2 cellular contexts compared by ENCODE assay signal in the genomic region with DNA sequence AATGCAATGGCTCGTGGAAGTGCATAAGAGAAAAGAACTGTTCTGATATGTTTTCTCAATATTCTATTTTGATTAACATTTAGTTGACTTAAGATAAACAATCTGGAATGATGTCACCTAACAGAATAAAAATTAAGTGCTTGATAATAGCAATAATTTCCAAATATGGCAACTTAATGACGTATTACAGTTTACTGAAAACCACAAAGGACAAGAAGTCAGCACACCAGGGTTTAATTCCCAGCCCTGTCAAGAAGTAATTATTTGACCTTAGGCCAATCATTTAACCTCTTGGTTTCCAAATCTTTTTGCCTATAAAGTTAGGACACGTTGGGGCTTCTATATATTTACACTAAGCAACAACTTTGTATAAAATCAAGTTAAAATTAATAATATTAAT.
A peak's percentile ranks its signal among the peaks of the same experiment; 100 is the strongest.
TF ChIP-seq lines count a peak whose summit lies in the region.

No MANE protein-coding gene starts in this region.

TF ChIP-seq in IMR-90, 13 proteins besides CTCF, POLR2A, EP300 and RAD21:
- TF ChIP-seq RCOR1 (IDR thresholded peaks at IDR 0.05; ENCODE audit: insufficient replicate concordance, low read length): no peak
- no peak for TF ChIP-seq BHLHE40 (IDR thresholded peaks at IDR 0.05; ENCODE audit: low read depth, low read length)
- TF ChIP-seq RFX5 (IDR thresholded peaks at IDR 0.05; ENCODE audit: low read depth, low read length): no peak
- no peak for TF ChIP-seq SMC3 (IDR thresholded peaks at IDR 0.05; ENCODE audit: low read depth, low read length)
- no peak for TF ChIP-seq MXI1 (IDR thresholded peaks at IDR 0.05; ENCODE audit: borderline replicate concordance, low read depth, low read length)
- TF ChIP-seq CHD1 (IDR thresholded peaks at IDR 0.05; ENCODE audit: low read depth, low read length): no peak
- no peak for TF ChIP-seq USF2 (IDR thresholded peaks at IDR 0.05; ENCODE audit: low read depth, low read length)
- no peak for TF ChIP-seq MAFK (IDR thresholded peaks at IDR 0.05; ENCODE audit: low read depth, low read length)

TF ChIP-seq in K562, 482 proteins besides CTCF, POLR2A, EP300 and RAD21:
- TF ChIP-seq HDGF (IDR thresholded peaks at IDR 0.05) (no peak), SRF (CRISPR knock-in tag; IDR thresholded peaks at IDR 0.05) (peak in 1 of 2 experiments; percentile 65; a peak in 1 of 4 replicates), ATF7 (IDR thresholded peaks at IDR 0.05) (peak; percentile 36; the same call in 1 of the 2 replicates), FOXA3 (CRISPR knock-in tag; conservative IDR thresholded peaks at IDR 0.05 in 1 of 2, IDR thresholded peaks at IDR 0.05 in 1 of 2) (no peak), CBFA2T3 (IDR thresholded peaks at IDR 0.05) (0 out of 2 replicates have a peak, but pooled peaks have one; percentile 18), NCOA2 (IDR thresholded peaks at IDR 0.05; ENCODE audit: partially characterized antibody in 2 of 2) (peak in 1 of 2 experiments; percentile 37), SIN3A (IDR thresholded peaks at IDR 0.05; ENCODE audit: borderline replicate concordance in 2 of 2, control insufficient read depth in 1 of 2, low read depth in 2 of 2, low read length in 2 of 2) (no peak), ZNF76 (CRISPR knock-in tag; IDR thresholded peaks at IDR 0.05; ENCODE audit: borderline replicate concordance) (no peak), DACH1 (IDR thresholded peaks at IDR 0.05; ENCODE audit: partially characterized antibody) (peak; percentile 37), KDM1A (IDR thresholded peaks at IDR 0.05) (peak; percentile 88 to 91), HDAC3 (IDR thresholded peaks at IDR 0.05; ENCODE audit: borderline replicate concordance, partially characterized antibody) (peak; percentile 16), MCM7 (IDR thresholded peaks at IDR 0.05) (no peak), ATF3 (IDR thresholded peaks at IDR 0.05) (peak; percentile 46), ATF3 (CRISPR knock-in tag; conservative IDR thresholded peaks at IDR 0.05) (no peak), SUPT5H (IDR thresholded peaks at IDR 0.05) (no peak)
- TF ChIP-seq, protein P1, sequence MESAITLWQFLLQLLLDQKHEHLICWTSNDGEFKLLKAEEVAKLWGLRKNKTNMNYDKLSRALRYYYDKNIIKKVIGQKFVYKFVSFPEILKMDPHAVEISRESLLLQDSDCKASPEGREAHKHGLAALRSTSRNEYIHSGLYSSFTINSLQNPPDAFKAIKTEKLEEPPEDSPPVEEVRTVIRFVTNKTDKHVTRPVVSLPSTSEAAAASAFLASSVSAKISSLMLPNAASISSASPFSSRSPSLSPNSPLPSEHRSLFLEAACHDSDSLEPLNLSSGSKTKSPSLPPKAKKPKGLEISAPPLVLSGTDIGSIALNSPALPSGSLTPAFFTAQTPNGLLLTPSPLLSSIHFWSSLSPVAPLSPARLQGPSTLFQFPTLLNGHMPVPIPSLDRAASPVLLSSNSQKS (CRISPR knock-in tag; IDR thresholded peaks at IDR 0.05): no peak
- TF ChIP-seq, protein P2, sequence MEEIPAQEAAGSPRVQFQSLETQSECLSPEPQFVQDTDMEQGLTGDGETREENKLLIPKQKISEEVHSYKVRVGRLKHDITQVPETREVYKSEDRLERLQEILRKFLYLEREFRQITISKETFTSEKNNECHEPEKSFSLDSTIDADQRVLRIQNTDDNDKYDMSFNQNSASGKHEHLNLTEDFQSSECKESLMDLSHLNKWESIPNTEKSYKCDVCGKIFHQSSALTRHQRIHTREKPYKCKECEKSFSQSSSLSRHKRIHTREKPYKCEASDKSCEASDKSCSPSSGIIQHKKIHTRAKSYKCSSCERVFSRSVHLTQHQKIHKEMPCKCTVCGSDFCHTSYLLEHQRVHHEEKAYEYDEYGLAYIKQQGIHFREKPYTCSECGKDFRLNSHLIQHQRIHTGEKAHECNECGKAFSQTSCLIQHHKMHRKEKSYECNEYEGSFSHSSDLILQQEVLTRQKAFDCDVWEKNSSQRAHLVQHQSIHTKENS (CRISPR knock-in tag; IDR thresholded peaks at IDR 0.05): no peak
TF ChIP-seq in K562: peak in this region for 8.
